21 cellular contexts compared by ENCODE assay signal in genomic region chr11:85407648-85408047, GRCh38.
"Had no signal": no experiment of that assay in that cellular context is flagged by ENCODE, and none has a peak within 500 bp of the region (broad histone marks: within the 10 kb centered on the region; RNA-seq: fewer than 3 reads in every experiment).

No MANE protein-coding gene starts in this region.

- H3K27ac ChIP-seq: body of pancreas, epithelial cell of prostate, lower lobe of right lung, sigmoid colon, thyroid gland had no signal

- H3K9me3 ChIP-seq: body of pancreas, thyroid gland had no signal

- DNase-seq: activated CD4-positive, alpha-beta T cell treated with anti-CD3 and anti-CD28 coated beads for 48 hours; activated CD4-positive, CD25-positive, alpha-beta regulatory T cell; activated CD8-positive, alpha-beta T cell treated with anti-CD3 and anti-CD28 coated beads for 36 hours; activated naive CD4-positive, alpha-beta T cell treated with Interleukin-2 at 50 U/mL for 16 hours; activated T-cell treated with anti-CD3 and anti-CD28 coated beads, Interleukin-2, amount 50 U/mL, for 1 hour; body of pancreas; dermis blood vessel endothelial cell; foreskin fibroblast; hippocampal formation; left colon; lower lobe of right lung; nephron progenitor cell; nucleus accumbens; sigmoid colon; stimulated activated CD4-positive, alpha-beta T cell treated with anti-CD3 and anti-CD28 coated beads, Interleukin-12 subunit alpha, Interleukin-12 subunit beta, amount 100 ng/mL, for 4 hours; stimulated activated CD4-positive, alpha-beta T cell treated with anti-CD3 and anti-CD28 coated beads, Interleukin-1b, Interleukin-23, amount 100 ng/mL, for 48 hours; stimulated activated CD8-positive, alpha-beta memory T cell treated with anti-CD3 and anti-CD28 coated beads, Interleukin-4, amount 100 ng/mL, for 48 hours; stimulated activated naive CD4-positive, alpha-beta T cell treated with Interleukin-2 at 50 U/mL for 16 hours; T1000; thyroid gland had no signal

- H3K36me3 ChIP-seq: lower lobe of right lung, sigmoid colon, thyroid gland had no signal

- H3K4me1 ChIP-seq: body of pancreas, lower lobe of right lung, sigmoid colon, thyroid gland had no signal

- H3K4me3 ChIP-seq: body of pancreas, lower lobe of right lung, sigmoid colon, thyroid gland had no signal

- H3K27me3 ChIP-seq: body of pancreas, sigmoid colon, thyroid gland had no signal
